Comparison of ENCODE assay signal across 8 cellular contexts in genomic region chr12:4910502-4911315, GRCh38. TPM values are rescaled to one million over a fixed set of nuclear protein-coding genes. Genes with fewer than 3 reads are reported as not detected.
DNase-seq lines count a peak whose midpoint lies in the region; ATAC-seq, FAIRE-seq and TF ChIP-seq lines count a peak whose summit lies in the region.

No MANE protein-coding gene starts in this region.

- no peak for ATAC-seq in left ventricle myocardium superior
- ATAC-seq in upper lobe of left lung (ENCODE audit: low FRiP score in 2 of 2) = peak in 1 of 2 donors; percentile 18
- ATAC-seq in GM21447 (IDR thresholded peaks at IDR 0.05; ENCODE audit: unreplicated experiment) = no peak

- TF ChIP-seq POLR2A in lower leg skin (IDR thresholded peaks at IDR 0.05) (no peak), upper lobe of left lung (IDR thresholded peaks at IDR 0.05) (no peak)

- H3K9me3 ChIP-seq in left ventricle myocardium inferior (replicated peaks) (no peaks in the 10 kb centered on the region), astrocyte (ENCODE audit: insufficient read depth, low read depth, low read length) (peaks cover 7% of the 10 kb centered on the region), upper lobe of left lung (no peaks in the 10 kb centered on the region)

- H3K4me1 Mint-ChIP-seq in astrocyte (ENCODE audit: low read depth, unreplicated experiment) = peaks cover 2% of the 10 kb centered on the region

- H2AFZ ChIP-seq in astrocyte (ENCODE audit: low read depth, low read length) = peak overlapping the region; percentile 78

- H3K9ac ChIP-seq in astrocyte (ENCODE audit: low read length) = peak overlapping the region; percentile 38

- no peaks in the 10 kb centered on the region for H3K79me2 ChIP-seq in astrocyte (ENCODE audit: insufficient read depth, low read length)

- intact Hi-C loops in left ventricle myocardium inferior (cut with micrococcal nuclease) = no loop called here
- intact Hi-C loops in left ventricle myocardium superior (cut with micrococcal nuclease) = no loop called here
- intact Hi-C loops in lower leg skin (cut with DNase I; ENCODE audit: low total_unique reads) = no loop called here

- H3K27me3 Mint-ChIP-seq in astrocyte (ENCODE audit: low read depth, unreplicated experiment) = peaks cover 58% of the 10 kb centered on the region

- peak overlapping the region; percentile 86 for H3K4me3 Mint-ChIP-seq in astrocyte (ENCODE audit: unreplicated experiment)

- no peak for TF ChIP-seq EP300 in upper lobe of left lung (IDR thresholded peaks at IDR 0.05)

- H4K20me1 ChIP-seq in astrocyte (ENCODE audit: insufficient read depth, low read length) = no peaks in the 10 kb centered on the region

- H3K4me3 ChIP-seq in left ventricle myocardium inferior (peak overlapping the region; percentile 60), astrocyte (ENCODE audit: insufficient read depth, low read depth, low read length) (peak overlapping the region; percentile 64), lower leg skin (ENCODE audit: low read depth, poor library complexity, severe bottlenecking) (peak overlapping the region; percentile 13), upper lobe of left lung (peak overlapping the region in 3 of 4 donors; percentile 27 to 45 (median 40))

- peaks cover 6% of the 10 kb centered on the region for H3K9me3 Mint-ChIP-seq in astrocyte (ENCODE audit: unreplicated experiment)

- peaks cover 28% of the 10 kb centered on the region for H3K4me1 ChIP-seq in left ventricle myocardium inferior
- H3K4me1 ChIP-seq in astrocyte (ENCODE audit: insufficient read depth, low read length) = peaks cover 17% of the 10 kb centered on the region
- peaks cover 16 to 27% (median 21%) of the 10 kb centered on the region in 4 donors for H3K4me1 ChIP-seq in upper lobe of left lung

- TF ChIP-seq CTCF in left ventricle myocardium inferior (IDR thresholded peaks at IDR 0.05; ENCODE audit: borderline replicate concordance) = no peak
- no peak for TF ChIP-seq CTCF in astrocyte (IDR thresholded peaks at IDR 0.05; ENCODE audit: insufficient read depth, low read depth, low read length)
- TF ChIP-seq CTCF in lower leg skin (IDR thresholded peaks at IDR 0.05) = no peak
- TF ChIP-seq CTCF in upper lobe of left lung (IDR thresholded peaks at IDR 0.05) = no peak

- H3K36me3 Mint-ChIP-seq in astrocyte (ENCODE audit: low read depth, unreplicated experiment) = peaks cover 5% of the 10 kb centered on the region

- H3K27me3 ChIP-seq in left ventricle myocardium inferior (ENCODE audit: low read depth) = peaks cover 100% of the 10 kb centered on the region
- H3K27me3 ChIP-seq in astrocyte (ENCODE audit: insufficient read depth, low read length) = peaks cover 63% of the 10 kb centered on the region
- H3K27me3 ChIP-seq in upper lobe of left lung = peaks cover 0 to 32% (median 18%) of the 10 kb centered on the region in 4 donors

- 1 to 2% methylated on average over 42 to 49 of the region's 49 CpGs for WGBS in lower leg skin, 2 donors
- 4% methylated on average over 26 to 43 of the region's 49 CpGs for WGBS in upper lobe of left lung, 2 donors

- H3K4me2 ChIP-seq in astrocyte (ENCODE audit: low read length) = peak overlapping the region; percentile 95

- DNase-seq in left ventricle myocardium inferior (no peak), left ventricle myocardium superior (no peak), astrocyte (ENCODE audit: low read depth) (no peak), lower leg skin (ENCODE audit: low spot score in 2 of 2) (no peak), upper lobe of left lung (peak in 1 of 2 donors; percentile 46), HTR-8/SVneo (ENCODE audit: insufficient read length, low spot score) (no peak), SK-N-DZ (ENCODE audit: low spot score) (no peak)

- peak overlapping the region; percentile 75 for H3K27ac Mint-ChIP-seq in astrocyte (ENCODE audit: unreplicated experiment)

- FAIRE-seq in astrocyte (lab: Jason Lieb, UNC) = no peak
- no peak for FAIRE-seq in HTR-8/SVneo (lab: Jason Lieb, UNC)

- no peaks in the 10 kb centered on the region for H3K36me3 ChIP-seq in left ventricle myocardium inferior
- H3K36me3 ChIP-seq in astrocyte (ENCODE audit: insufficient read depth, low read length) = no peaks in the 10 kb centered on the region
- no peaks in the 10 kb centered on the region for H3K36me3 ChIP-seq in upper lobe of left lung

- no peak overlapping the region for H3K27ac ChIP-seq in left ventricle myocardium inferior (replicated peaks)
- no peak overlapping the region for H3K27ac ChIP-seq in astrocyte (ENCODE audit: low read depth, low read length)
- H3K27ac ChIP-seq in upper lobe of left lung = no peak overlapping the region

RNA-seq across cellular contexts. Expression of gene KCNA1, which starts 1.0 kb away (rescaled TPM):
- total RNA-seq in left ventricle myocardium inferior (not detected), left ventricle myocardium superior (not detected), astrocyte (0.27 and 0.60 TPM in 2 replicates), lower leg skin (1 to 10 TPM in 1 of 4 donors, under 1 TPM in 1, not detected in 2; 0.13 to 1.1 TPM), upper lobe of left lung (1 to 10 TPM in 1 of 6 donors, under 1 TPM in 1, not detected in 4; 0.44 to 2.5 TPM)
- polyA plus RNA-seq in SK-N-DZ (2014; cell fraction: cytosol; rRNA removed) = not detected in 2 replicates
- polyA plus RNA-seq in SK-N-DZ (2014; cell fraction: nucleus; rRNA removed) = not detected in 2 replicates

Comparison
In these comparisons a context has a peak if more than half of its experiments do, and no peak if none do; other contexts are left out.
1. H3K4me3 ChIP-seq: peak in every context shown above with its lines; median percentile 64 in astrocyte; 60 in left ventricle myocardium inferior; 40 in upper lobe of left lung; 13 in lower leg skin.